ENCODE assay signal across 1 cellular context in the genomic region with DNA sequence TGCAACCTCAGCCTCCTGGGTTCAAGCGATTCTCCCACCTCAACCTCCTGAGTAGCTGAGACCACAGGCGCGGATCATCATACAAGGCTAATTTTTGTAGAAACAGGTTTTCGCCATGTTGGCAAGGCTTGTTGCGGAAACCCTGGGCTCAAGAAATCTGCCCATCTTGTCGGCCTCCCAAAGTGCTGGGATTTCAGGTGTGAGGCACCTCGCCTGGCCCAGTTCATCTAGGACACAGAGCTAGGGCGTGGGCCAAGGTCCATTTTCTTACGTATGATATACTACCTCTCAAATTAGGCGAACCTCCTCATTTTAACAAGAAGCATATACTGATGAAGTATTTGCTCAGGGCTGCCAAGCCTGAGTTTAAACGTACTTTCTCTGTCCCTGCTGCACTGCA.
TF ChIP-seq lines count a peak whose summit lies in the region.

No MANE protein-coding gene starts in this region.

TF ChIP-seq in SK-N-SH, 30 proteins besides CTCF, POLR2A, EP300 and RAD21 (continued from another document):
- TF ChIP-seq, protein P1, sequence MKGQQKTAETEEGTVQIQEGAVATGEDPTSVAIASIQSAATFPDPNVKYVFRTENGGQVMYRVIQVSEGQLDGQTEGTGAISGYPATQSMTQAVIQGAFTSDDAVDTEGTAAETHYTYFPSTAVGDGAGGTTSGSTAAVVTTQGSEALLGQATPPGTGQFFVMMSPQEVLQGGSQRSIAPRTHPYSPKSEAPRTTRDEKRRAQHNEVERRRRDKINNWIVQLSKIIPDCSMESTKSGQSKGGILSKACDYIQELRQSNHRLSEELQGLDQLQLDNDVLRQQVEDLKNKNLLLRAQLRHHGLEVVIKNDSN (IDR thresholded peaks at IDR 0.05; ENCODE audit: borderline replicate concordance, low read depth), result no peak
- TF ChIP-seq NRF1 (IDR thresholded peaks at IDR 0.05; ENCODE audit: low read depth, low read length), result no peak
- no peak for TF ChIP-seq FOXM1 (IDR thresholded peaks at IDR 0.05; ENCODE audit: low read depth)
- TF ChIP-seq JUND (IDR thresholded peaks at IDR 0.05), result no peak
- TF ChIP-seq RFX5 (IDR thresholded peaks at IDR 0.05; ENCODE audit: low read length), result no peak
- no peak for TF ChIP-seq MEF2A (IDR thresholded peaks at IDR 0.05; ENCODE audit: borderline replicate concordance, low read depth)
- TF ChIP-seq SIN3A (IDR thresholded peaks at IDR 0.05; ENCODE audit: borderline replicate concordance, low read depth, low read length), result no peak
- TF ChIP-seq EZH2phosphoT487 (IDR thresholded peaks at IDR 0.05; ENCODE audit: borderline replicate concordance, low read depth), result no peak
- TF ChIP-seq, protein P2, sequence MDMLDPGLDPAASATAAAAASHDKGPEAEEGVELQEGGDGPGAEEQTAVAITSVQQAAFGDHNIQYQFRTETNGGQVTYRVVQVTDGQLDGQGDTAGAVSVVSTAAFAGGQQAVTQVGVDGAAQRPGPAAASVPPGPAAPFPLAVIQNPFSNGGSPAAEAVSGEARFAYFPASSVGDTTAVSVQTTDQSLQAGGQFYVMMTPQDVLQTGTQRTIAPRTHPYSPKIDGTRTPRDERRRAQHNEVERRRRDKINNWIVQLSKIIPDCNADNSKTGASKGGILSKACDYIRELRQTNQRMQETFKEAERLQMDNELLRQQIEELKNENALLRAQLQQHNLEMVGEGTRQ (IDR thresholded peaks at IDR 0.05; ENCODE audit: borderline replicate concordance, low read depth, low read length), result no peak
- no peak for TF ChIP-seq MXI1 (IDR thresholded peaks at IDR 0.05; ENCODE audit: low read depth, low read length)
- no peak for TF ChIP-seq FOSL2 (IDR thresholded peaks at IDR 0.05; ENCODE audit: borderline replicate concordance, low read depth)
- no peak for TF ChIP-seq YY1 (IDR thresholded peaks at IDR 0.05; ENCODE audit: low read depth)
